ENCODE assay signal across 1 cellular context in the genomic region with DNA sequence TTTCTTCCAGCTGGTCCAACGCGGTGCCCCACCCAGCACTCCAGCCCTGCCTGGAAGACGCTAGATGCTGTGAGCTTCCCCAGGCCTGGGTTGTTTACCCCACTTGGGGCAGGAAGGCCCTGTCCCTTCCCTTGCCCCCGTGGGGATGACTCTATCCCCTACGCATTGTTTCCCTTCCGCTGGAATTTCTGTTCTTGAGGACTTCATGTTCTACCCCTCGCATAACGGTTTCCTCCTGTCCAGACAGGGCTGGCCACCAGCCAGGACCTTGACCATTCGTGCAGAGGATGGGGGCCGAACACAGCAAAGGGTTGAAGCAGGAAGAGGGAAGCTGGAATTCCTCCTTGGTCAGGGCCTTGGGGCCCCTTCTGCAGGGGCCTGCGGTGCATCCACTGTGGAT.
TF ChIP-seq lines count a peak whose summit lies in the region.

No MANE protein-coding gene starts in this region.

TF ChIP-seq in IMR-90, 13 proteins besides CTCF, POLR2A, EP300 and RAD21:
- no peak for TF ChIP-seq CHD1 (IDR thresholded peaks at IDR 0.05; ENCODE audit: low read depth, low read length)
- no peak for TF ChIP-seq MAZ (IDR thresholded peaks at IDR 0.05; ENCODE audit: borderline replicate concordance, low read depth, low read length)
- TF ChIP-seq RCOR1 (IDR thresholded peaks at IDR 0.05; ENCODE audit: insufficient replicate concordance, low read length) = no peak
- TF ChIP-seq FOS (IDR thresholded peaks at IDR 0.05; ENCODE audit: low read depth, low read length) = no peak
- no peak for TF ChIP-seq BHLHE40 (IDR thresholded peaks at IDR 0.05; ENCODE audit: low read depth, low read length)
- no peak for TF ChIP-seq MAFK (IDR thresholded peaks at IDR 0.05; ENCODE audit: low read depth, low read length)
- TF ChIP-seq MXI1 (IDR thresholded peaks at IDR 0.05; ENCODE audit: borderline replicate concordance, low read depth, low read length) = no peak
- TF ChIP-seq CEBPB (IDR thresholded peaks at IDR 0.05; ENCODE audit: low read depth, low read length) = no peak
- TF ChIP-seq SMC3 (IDR thresholded peaks at IDR 0.05; ENCODE audit: low read depth, low read length) = no peak
- TF ChIP-seq, protein P1, sequence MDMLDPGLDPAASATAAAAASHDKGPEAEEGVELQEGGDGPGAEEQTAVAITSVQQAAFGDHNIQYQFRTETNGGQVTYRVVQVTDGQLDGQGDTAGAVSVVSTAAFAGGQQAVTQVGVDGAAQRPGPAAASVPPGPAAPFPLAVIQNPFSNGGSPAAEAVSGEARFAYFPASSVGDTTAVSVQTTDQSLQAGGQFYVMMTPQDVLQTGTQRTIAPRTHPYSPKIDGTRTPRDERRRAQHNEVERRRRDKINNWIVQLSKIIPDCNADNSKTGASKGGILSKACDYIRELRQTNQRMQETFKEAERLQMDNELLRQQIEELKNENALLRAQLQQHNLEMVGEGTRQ (IDR thresholded peaks at IDR 0.05; ENCODE audit: low read depth, low read length) = no peak
- TF ChIP-seq, protein P2, sequence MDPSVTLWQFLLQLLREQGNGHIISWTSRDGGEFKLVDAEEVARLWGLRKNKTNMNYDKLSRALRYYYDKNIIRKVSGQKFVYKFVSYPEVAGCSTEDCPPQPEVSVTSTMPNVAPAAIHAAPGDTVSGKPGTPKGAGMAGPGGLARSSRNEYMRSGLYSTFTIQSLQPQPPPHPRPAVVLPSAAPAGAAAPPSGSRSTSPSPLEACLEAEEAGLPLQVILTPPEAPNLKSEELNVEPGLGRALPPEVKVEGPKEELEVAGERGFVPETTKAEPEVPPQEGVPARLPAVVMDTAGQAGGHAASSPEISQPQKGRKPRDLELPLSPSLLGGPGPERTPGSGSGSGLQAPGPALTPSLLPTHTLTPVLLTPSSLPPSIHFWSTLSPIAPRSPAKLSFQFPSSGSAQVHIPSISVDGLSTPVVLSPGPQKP (IDR thresholded peaks at IDR 0.05; ENCODE audit: borderline replicate concordance, low read depth, low read length) = no peak
